In genomic region chr6:113879186-113880096, GRCh38 we compare ENCODE assay signal across 8 cellular contexts. TPM values are rescaled to one million over a fixed set of nuclear protein-coding genes. Genes with fewer than 3 reads are reported as not detected.
DNase-seq lines count a peak whose midpoint lies in the region; ATAC-seq, FAIRE-seq and TF ChIP-seq lines count a peak whose summit lies in the region.

No MANE protein-coding gene starts in this region.

- H3K27me3 ChIP-seq in Loucy (ENCODE audit: insufficient read depth, low read length, poor library complexity, severe bottlenecking) = no peaks in the 10 kb centered on the region
- no peaks in the 10 kb centered on the region for H3K27me3 ChIP-seq in PC-3 (ENCODE audit: low read length)

- no peak for TF ChIP-seq POLR2A in A549 (IDR thresholded peaks at IDR 0.05; ENCODE audit: low read length)

- DNase-seq in A549 (ENCODE audit: low read depth in 1 of 2, low spot score in 1 of 2) = peak; percentile 48 to 73
- no peak for DNase-seq in HFF-Myc (ENCODE audit: extremely low read depth, low read depth)
- peak; percentile 76 for DNase-seq in PC-3
- peak; percentile 86 to 91 for DNase-seq in dermis microvascular lymphatic vessel endothelial cell (ENCODE audit: low read depth in 2 of 2)
- DNase-seq in memory B cell (ENCODE audit: low spot score in 2 of 2) = peak; percentile 27 to 44
- peak; percentile 58 for DNase-seq in ureter (ENCODE audit: low spot score)

- H3K4me3 ChIP-seq in A549 (no peak overlapping the region), HFF-Myc (replicated peaks; ENCODE audit: low read depth, low read length) (no peak overlapping the region), Loucy (ENCODE audit: low read length, poor library complexity, severe bottlenecking) (no peak overlapping the region), PC-3 (ENCODE audit: low read length) (no peak overlapping the region)

- H3K4me1 ChIP-seq in A549 (peaks cover 30% of the 10 kb centered on the region; the same call in 2 of the 3 replicates), Loucy (ENCODE audit: insufficient read depth, low read length, poor library complexity, severe bottlenecking) (peaks cover 30% of the 10 kb centered on the region), PC-3 (ENCODE audit: insufficient read depth, low read length) (peaks cover 8% of the 10 kb centered on the region; the same call in 1 of the 2 replicates)

- H3K4me2 ChIP-seq in A549 (peak overlapping the region; percentile 61), Loucy (ENCODE audit: low read depth, low read length, poor library complexity, severe bottlenecking) (peak overlapping the region; percentile 22), PC-3 (ENCODE audit: low read length) (peak overlapping the region; percentile 63)

- intact Hi-C loops in PC-3 (cut with micrococcal nuclease) = loop anchor here (1.0 to 5.0 kb wide), 2 partner anchors 467 to 1099 kb away; no protein-coding TSS in a partner anchor

- H3F3A ChIP-seq in Loucy (ENCODE audit: low read depth) (no peaks in the 10 kb centered on the region), PC-3 (ENCODE audit: low read length, unreplicated experiment) (no peaks in the 10 kb centered on the region)

- peak overlapping the region; percentile 63; the same call in 1 of the 2 replicates for H2AFZ ChIP-seq in Loucy (ENCODE audit: low read length)
- H2AFZ ChIP-seq in PC-3 (ENCODE audit: low read length) = peak overlapping the region; percentile 59

- no peak overlapping the region for H3K27ac Mint-ChIP-seq in memory B cell

- no peak for TF ChIP-seq EP300 in A549 (IDR thresholded peaks at IDR 0.05)

- ATAC-seq in A549 = peak; percentile 99
- ATAC-seq in PC-3 = peak; percentile 95
- ATAC-seq in memory B cell (ENCODE audit: low read depth) = peak; percentile 100

- H3K9me3 ChIP-seq in A549 (no peaks in the 10 kb centered on the region), Loucy (ENCODE audit: insufficient read depth, low read depth, low read length) (no peaks in the 10 kb centered on the region), PC-3 (ENCODE audit: low read length) (no peaks in the 10 kb centered on the region)

- no peaks in the 10 kb centered on the region for H4K20me1 ChIP-seq in Loucy (ENCODE audit: insufficient read depth, low read length, poor library complexity, severe bottlenecking)
- no peaks in the 10 kb centered on the region for H4K20me1 ChIP-seq in PC-3 (ENCODE audit: low read length)

- BruUV-seq in PC-3 (replicated peaks; lab: Mats Ljungman, UMichigan) = no TSS peak

- no peaks in the 10 kb centered on the region for H3K27me3 Mint-ChIP-seq in memory B cell

- WGBS in A549 (ENCODE audit: missing lambda C conversion rate) = 16% methylated on average over 6 of the region's 6 CpGs

- no peak overlapping the region for H3K4me3 Mint-ChIP-seq in memory B cell

- no peak for FAIRE-seq in A549 (lab: Jason Lieb, UNC)

- CTCF ChIA-PET in A549 (lab: Yijun Ruan, JAX) = interaction anchor here (0.5 to 2.0 kb wide), 16 partner anchors 10 to 1699 kb away, joined by 3 to 13 read pairs (median 3); no protein-coding TSS in a partner anchor
- CTCF ChIA-PET in PC-3 (lab: Charles Lee) = interaction anchor here (0.6 to 1.2 kb wide), 4 partner anchors 21 to 1098 kb away, joined by 3 to 8 read pairs (median 4); no protein-coding TSS in a partner anchor

- no peaks in the 10 kb centered on the region for H3K36me3 Mint-ChIP-seq in memory B cell

- H3K9me2 ChIP-seq in Loucy (replicated peaks; ENCODE audit: low read depth, low read length) (no peaks in the 10 kb centered on the region), PC-3 (replicated peaks; ENCODE audit: low read length) (no peaks in the 10 kb centered on the region)

- H3K27ac ChIP-seq in A549 (peak overlapping the region; percentile 39 to 48; a peak in 3 of 6 replicates), PC-3 (ENCODE audit: low read length) (no peak overlapping the region)

- H3K4me1 Mint-ChIP-seq in memory B cell = peaks cover 2% of the 10 kb centered on the region

- TF ChIP-seq CTCF in A549 (IDR thresholded peaks at IDR 0.05) (peak; percentile 69), GM12874 (IDR thresholded peaks at IDR 0.05; ENCODE audit: insufficient read depth, low read depth, low read length) (peak; percentile 61; the same call in 1 of the 2 replicates), HFF-Myc (IDR thresholded peaks at IDR 0.05; ENCODE audit: low read depth, low read length, missing control alignments) (peak; percentile 65), Loucy (conservative IDR thresholded peaks at IDR 0.05; ENCODE audit: low read length) (peak; percentile 77), PC-3 (conservative IDR thresholded peaks at IDR 0.05; ENCODE audit: low read depth, low read length) (peak; percentile 76)

- TF ChIP-seq RAD21 in A549 (conservative IDR thresholded peaks at IDR 0.05 in 1 of 2, IDR thresholded peaks at IDR 0.05 in 1 of 2) = peak; percentile 84

- H3K9ac ChIP-seq in Loucy (ENCODE audit: low read depth, low read length, poor library complexity, severe bottlenecking) = no peak overlapping the region
- no peak overlapping the region for H3K9ac ChIP-seq in PC-3 (ENCODE audit: low read length)

- no peaks in the 10 kb centered on the region for H3K9me3 Mint-ChIP-seq in memory B cell

- H3K36me3 ChIP-seq in Loucy (ENCODE audit: insufficient read depth, low read length) (no peaks in the 10 kb centered on the region), PC-3 (ENCODE audit: low read depth, low read length) (no peaks in the 10 kb centered on the region)

- POLR2A ChIA-PET in A549 (lab: Yijun Ruan, JAX) = no interaction called here
- POLR2A ChIA-PET in PC-3 (lab: Charles Lee; ENCODE audit: unreplicated experiment) = no interaction called here

- H3K79me2 ChIP-seq in Loucy (ENCODE audit: insufficient read depth, low read length) (no peaks in the 10 kb centered on the region), PC-3 (ENCODE audit: low read length) (no peaks in the 10 kb centered on the region)

TF ChIP-seq in A549, 52 proteins besides CTCF, POLR2A, EP300 and RAD21:
- peak; percentile 73 for TF ChIP-seq SMC3 (IDR thresholded peaks at IDR 0.05)
- no peak for TF ChIP-seq MAFK (IDR thresholded peaks at IDR 0.05; ENCODE audit: partially characterized antibody)
TF ChIP-seq in A549: peak in this region for 1.

RNA-seq across cellular contexts. Expression of gene MARCKS, which starts 22.3 kb away (rescaled TPM):
- polyA plus RNA-seq in A549 (2011; rRNA removed) (28.2 and 39.4 TPM in 2 replicates), A549 (2017; fragmentation: RNase III; extraction: RNeasy Plus Mini Kit Qiagen cat#74134 plus additional on column Dnase treatment) (20.2 to 26.3 TPM (median 21.2 TPM) in 3 replicates)
- 7.2 and 9.1 TPM in 2 replicates for polyA plus RNA-seq in A549 (2012; cell fraction: cytosol; rRNA removed)
- polyA plus RNA-seq in A549 (2012; cell fraction: nucleus; rRNA removed) = 13.3 and 13.9 TPM in 2 replicates
- 9.8 TPM in 2 replicates for polyA minus RNA-seq in A549 (2011; rRNA and poly(A)+ RNA removed)
- total RNA-seq in PC-3 (2014; rRNA removed) (51.5 and 62.8 TPM in 2 replicates), dermis microvascular lymphatic vessel endothelial cell (218 and 247 TPM in 2 replicates), ureter (150 TPM)
